23 cellular contexts compared by ENCODE assay signal in the genomic region with DNA sequence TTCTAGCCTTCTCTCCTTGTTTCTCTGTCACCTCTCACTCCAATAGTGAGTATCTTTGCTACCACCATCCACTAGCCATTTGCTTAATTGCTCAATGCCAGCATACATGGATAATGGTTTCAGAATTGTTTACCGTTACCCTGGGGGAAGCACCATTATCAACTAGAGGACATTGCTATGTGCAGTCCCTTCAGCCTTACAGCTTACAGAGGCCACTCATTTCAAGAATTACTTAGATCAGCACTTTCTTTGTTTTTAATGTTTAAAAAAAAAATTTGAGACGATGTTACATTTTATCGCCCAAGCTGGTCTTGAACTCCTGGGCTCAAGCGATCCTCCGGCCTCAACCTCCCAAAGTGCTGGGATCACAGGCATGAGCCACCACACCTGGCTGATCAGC. TPM values are rescaled to one million over a fixed set of nuclear protein-coding genes. Genes with fewer than 3 reads are reported as not detected.
DNase-seq lines count a peak whose midpoint lies in the region; ATAC-seq, FAIRE-seq and TF ChIP-seq lines count a peak whose summit lies in the region.
"Had no signal": no experiment of that assay in that cellular context is flagged by ENCODE, and none has a peak within 500 bp of the region (broad histone marks: within the 10 kb centered on the region; RNA-seq: fewer than 3 reads in every experiment).

No MANE protein-coding gene starts in this region.

- H3K9me3 Mint-ChIP-seq in CD4-positive, alpha-beta memory T cell, result no peaks in the 10 kb centered on the region
- H3K9me3 Mint-ChIP-seq in activated CD4-positive, alpha-beta memory T cell treated with anti-CD3 and anti-CD28 coated beads, Interleukin-2, amount 10 ng/mL, durations not matched to agents 7 days and 5 days, result no peaks in the 10 kb centered on the region
- no peaks in the 10 kb centered on the region for H3K9me3 Mint-ChIP-seq in memory B cell
- H3K9me3 Mint-ChIP-seq: nephron progenitor cell had no signal

- DNase-seq in CD4-positive, alpha-beta memory T cell, result no peak
- DNase-seq in GM18507 (ENCODE audit: extremely low spot score, insufficient read length, low read depth) (no peak), memory B cell (ENCODE audit: low spot score in 2 of 2) (no peak), SIG-M5 treated with dmso at 0.1 percent for 504 hours (lab: John Stamatoyannopoulos, UW; ENCODE audit: unreplicated experiment) (no peak), activated gamma-delta T cell (lab: John Stamatoyannopoulos, UW) (no peak), breast epithelium (ENCODE audit: low spot score in 2 of 2) (no peak)
- no peak for DNase-seq in activated CD4-positive, alpha-beta memory T cell treated with anti-CD3 and anti-CD28 coated beads, Interleukin-2, amount 10 ng/mL, durations not matched to agents 7 days and 5 days
- DNase-seq: activated CD4-positive, alpha-beta T cell treated with anti-CD3 and anti-CD28 coated beads for 4 hours; DMS 273 treated with DMSO at 0.1 percent for 48 hours; GF-D8; Kasumi-1; mammary epithelial cell; NCI-H1092 treated with DMSO at 0.1 percent for 48 hours; NCI-H510A treated with DMSO at 0.1 percent for 48 hours; nephron progenitor cell; PC-3; psoas muscle; small intestine; stimulated activated CD4-positive, alpha-beta T cell treated with anti-CD3 and anti-CD28 coated beads, Interleukin-4, amount 100 ng/mL, for 4 hours had no signal

- peak overlapping the region; percentile 89 to 97 (median 92) for H3K27ac Mint-ChIP-seq in CD4-positive, alpha-beta memory T cell
- H3K27ac Mint-ChIP-seq in activated CD4-positive, alpha-beta memory T cell treated with anti-CD3 and anti-CD28 coated beads, Interleukin-2, amount 10 ng/mL, durations not matched to agents 7 days and 5 days, result peak overlapping the region; percentile 68
- H3K27ac Mint-ChIP-seq in memory B cell, result peak overlapping the region; percentile 85

- CTCF ChIA-PET in CD4-positive, alpha-beta memory T cell (lab: Charles Lee; ENCODE audit: partially characterized antibody), result interaction anchor here (1.7 to 9.8 kb wide), 3 partner anchors 12 to 31 kb away, joined by 5 to 134 read pairs (median 47); no protein-coding TSS in a partner anchor
- CTCF ChIA-PET in activated CD4-positive, alpha-beta memory T cell treated with anti-CD3 and anti-CD28 coated beads, Interleukin-2, amount 10 ng/mL, durations not matched to agents 7 days and 5 days (lab: Charles Lee), result interaction anchor here (7.2 kb wide), 1 partner anchor 14 kb away, joined by 57 read pairs; no protein-coding TSS in a partner anchor

- POLR2A ChIA-PET in CD4-positive, alpha-beta memory T cell (lab: Charles Lee; ENCODE audit: partially characterized antibody), result interaction anchor here (0.9 to 16.6 kb wide), 3 partner anchors 11 to 20 kb away, joined by 3 to 496 read pairs (median 4); partner anchors contain the start of gene ORAI2
- POLR2A ChIA-PET in activated CD4-positive, alpha-beta memory T cell treated with anti-CD3 and anti-CD28 coated beads, Interleukin-2, amount 10 ng/mL, durations not matched to agents 7 days and 5 days (lab: Charles Lee), result interaction anchor here (1.0 kb wide), 1 partner anchor 15 kb away, joined by 5 read pairs; the partner anchor contains the start of gene ORAI2

- H3K4me3 ChIP-seq in CD4-positive, alpha-beta memory T cell (ENCODE audit: low read length in 2 of 2), result no peak overlapping the region
- no peak overlapping the region for H3K4me3 ChIP-seq in breast epithelium
- H3K4me3 ChIP-seq: ascending aorta, hepatocyte, psoas muscle, thoracic aorta had no signal

- peak; percentile 36 for FAIRE-seq in GM18507 (lab: Jason Lieb, UNC)
- FAIRE-seq: keratinocyte, small intestine had no signal

- TF ChIP-seq CTCF in breast epithelium (IDR thresholded peaks at IDR 0.05), result no peak

- no peaks in the 10 kb centered on the region for H3K9me3 ChIP-seq in CD4-positive, alpha-beta memory T cell (ENCODE audit: control insufficient read depth in 1 of 2, low read length in 2 of 2)
- H3K9me3 ChIP-seq in breast epithelium, result no peaks in the 10 kb centered on the region
- H3K9me3 ChIP-seq: ascending aorta, psoas muscle, thoracic aorta had no signal

- H3K4me1 Mint-ChIP-seq in CD4-positive, alpha-beta memory T cell, result peaks cover 38 to 67% (median 51%) of the 10 kb centered on the region in 4 donors
- H3K4me1 Mint-ChIP-seq in activated CD4-positive, alpha-beta memory T cell treated with anti-CD3 and anti-CD28 coated beads, Interleukin-2, amount 10 ng/mL, durations not matched to agents 7 days and 5 days, result peaks cover 68% of the 10 kb centered on the region
- H3K4me1 Mint-ChIP-seq in memory B cell, result peaks cover 36% of the 10 kb centered on the region

- no peak for TF ChIP-seq POLR2A in breast epithelium (IDR thresholded peaks at IDR 0.05)

- H3K4me1 ChIP-seq in CD4-positive, alpha-beta memory T cell (ENCODE audit: insufficient read depth, low read length), result peaks cover 76% of the 10 kb centered on the region
- H3K4me1 ChIP-seq in breast epithelium, result no peaks in the 10 kb centered on the region
- H3K4me1 ChIP-seq: ascending aorta, psoas muscle had no signal

- H3K27me3 ChIP-seq in CD4-positive, alpha-beta memory T cell (ENCODE audit: insufficient read depth, low read length), result no peaks in the 10 kb centered on the region
- H3K27me3 ChIP-seq in breast epithelium, result no peaks in the 10 kb centered on the region
- H3K27me3 ChIP-seq: ascending aorta, hepatocyte had no signal

- peaks cover 6% of the 10 kb centered on the region for H3K36me3 ChIP-seq in CD4-positive, alpha-beta memory T cell (ENCODE audit: insufficient read depth, low read length)
- H3K36me3 ChIP-seq in breast epithelium, result no peaks in the 10 kb centered on the region

- peaks cover 25 to 27% of the 10 kb centered on the region in 2 donors for H3K36me3 Mint-ChIP-seq in CD4-positive, alpha-beta memory T cell
- H3K36me3 Mint-ChIP-seq in activated CD4-positive, alpha-beta memory T cell treated with anti-CD3 and anti-CD28 coated beads, Interleukin-2, amount 10 ng/mL, durations not matched to agents 7 days and 5 days (ENCODE audit: low read depth), result peaks cover 58% of the 10 kb centered on the region
- H3K36me3 Mint-ChIP-seq in memory B cell, result peaks cover 17% of the 10 kb centered on the region

- peak overlapping the region in 2 of 8 donors; percentile 4 to 16 for H3K4me3 Mint-ChIP-seq in CD4-positive, alpha-beta memory T cell
- no peak overlapping the region for H3K4me3 Mint-ChIP-seq in activated CD4-positive, alpha-beta memory T cell treated with anti-CD3 and anti-CD28 coated beads, Interleukin-2, amount 10 ng/mL, durations not matched to agents 7 days and 5 days
- H3K4me3 Mint-ChIP-seq in memory B cell, result no peak overlapping the region
- H3K4me3 Mint-ChIP-seq: nephron progenitor cell had no signal

- peak overlapping the region; percentile 61 for H3K27ac ChIP-seq in CD4-positive, alpha-beta memory T cell (ENCODE audit: low read depth, low read length)
- no peak overlapping the region for H3K27ac ChIP-seq in breast epithelium
- H3K27ac ChIP-seq: ascending aorta, hepatocyte, psoas muscle, thoracic aorta had no signal

- no peak for ATAC-seq in memory B cell (ENCODE audit: low read depth)
- ATAC-seq: PC-3, psoas muscle had no signal

- H3K27me3 Mint-ChIP-seq in CD4-positive, alpha-beta memory T cell, result no peaks in the 10 kb centered on the region
- no peaks in the 10 kb centered on the region for H3K27me3 Mint-ChIP-seq in activated CD4-positive, alpha-beta memory T cell treated with anti-CD3 and anti-CD28 coated beads, Interleukin-2, amount 10 ng/mL, durations not matched to agents 7 days and 5 days
- H3K27me3 Mint-ChIP-seq in memory B cell, result no peaks in the 10 kb centered on the region

- intact Hi-C loops in CD4-positive, alpha-beta memory T cell (cut with micrococcal nuclease), result no loop called here
- intact Hi-C loops in breast epithelium (cut with DNase I; ENCODE audit: low total_unique reads), result no loop called here

RNA-seq across cellular contexts. Expression of gene ORAI2, which starts 14.8 kb away (rescaled TPM):
- total RNA-seq in CD4-positive, alpha-beta memory T cell, result 10 to 100 TPM; 29.0 to 31.6 TPM
- polyA plus RNA-seq in CD4-positive, alpha-beta memory T cell, result 10 to 100 TPM; 42.9 to 53.3 TPM
- total RNA-seq in activated CD4-positive, alpha-beta memory T cell treated with anti-CD3 and anti-CD28 coated beads, Interleukin-2, amount 10 ng/mL, durations not matched to agents 7 days and 5 days, result 10 to 100 TPM; 59.5 to 61.9 TPM
- total RNA-seq in breast epithelium, result 10 to 100 TPM in 2 of 3 donors, 1 to 10 TPM in 1; 8.3 to 24.9 (median 18.1) TPM

RNA-seq across cellular contexts. Expression of gene PRKRIP1, which starts 22.4 kb away (rescaled TPM):
- total RNA-seq in CD4-positive, alpha-beta memory T cell, result 10 to 100 TPM; 43.2 to 47.6 TPM
- 10 to 100 TPM in 1 of 2 donors, 1 to 10 TPM in 1; 9.7 to 21.7 TPM for polyA plus RNA-seq in CD4-positive, alpha-beta memory T cell
- total RNA-seq in activated CD4-positive, alpha-beta memory T cell treated with anti-CD3 and anti-CD28 coated beads, Interleukin-2, amount 10 ng/mL, durations not matched to agents 7 days and 5 days, result 10 to 100 TPM; 27.2 to 28.3 TPM
- 10 to 100 TPM; 17.3 to 30.5 (median 29.7) TPM for total RNA-seq in breast epithelium

RNA-seq across cellular contexts. Expression of gene ALKBH4, which starts 46.1 kb away (rescaled TPM):
- 10 to 100 TPM; 11.8 to 11.9 TPM for total RNA-seq in CD4-positive, alpha-beta memory T cell
- 10 to 100 TPM; 15.7 to 16.6 TPM for polyA plus RNA-seq in CD4-positive, alpha-beta memory T cell
- total RNA-seq in activated CD4-positive, alpha-beta memory T cell treated with anti-CD3 and anti-CD28 coated beads, Interleukin-2, amount 10 ng/mL, durations not matched to agents 7 days and 5 days, result 10 to 100 TPM in 1 of 2 experiments, 1 to 10 TPM in 1; 9.4 to 10.4 TPM
- total RNA-seq in breast epithelium, result 10 to 100 TPM; 15.1 to 28.5 (median 17.8) TPM

RNA-seq across cellular contexts. Expression of gene LRWD1, which starts 46.2 kb away (rescaled TPM):
- total RNA-seq in CD4-positive, alpha-beta memory T cell, result 10 to 100 TPM; 26.0 to 28.5 TPM
- polyA plus RNA-seq in CD4-positive, alpha-beta memory T cell, result 10 to 100 TPM; 12.9 to 15.2 TPM
- 10 to 100 TPM; 19.5 to 19.8 TPM for total RNA-seq in activated CD4-positive, alpha-beta memory T cell treated with anti-CD3 and anti-CD28 coated beads, Interleukin-2, amount 10 ng/mL, durations not matched to agents 7 days and 5 days
- total RNA-seq in breast epithelium, result 10 to 100 TPM in 2 of 3 donors, 1 to 10 TPM in 1; 7.4 to 20.6 (median 11.6) TPM
